Comparison of ENCODE assay signal across 8 cellular contexts in the genomic region with DNA sequence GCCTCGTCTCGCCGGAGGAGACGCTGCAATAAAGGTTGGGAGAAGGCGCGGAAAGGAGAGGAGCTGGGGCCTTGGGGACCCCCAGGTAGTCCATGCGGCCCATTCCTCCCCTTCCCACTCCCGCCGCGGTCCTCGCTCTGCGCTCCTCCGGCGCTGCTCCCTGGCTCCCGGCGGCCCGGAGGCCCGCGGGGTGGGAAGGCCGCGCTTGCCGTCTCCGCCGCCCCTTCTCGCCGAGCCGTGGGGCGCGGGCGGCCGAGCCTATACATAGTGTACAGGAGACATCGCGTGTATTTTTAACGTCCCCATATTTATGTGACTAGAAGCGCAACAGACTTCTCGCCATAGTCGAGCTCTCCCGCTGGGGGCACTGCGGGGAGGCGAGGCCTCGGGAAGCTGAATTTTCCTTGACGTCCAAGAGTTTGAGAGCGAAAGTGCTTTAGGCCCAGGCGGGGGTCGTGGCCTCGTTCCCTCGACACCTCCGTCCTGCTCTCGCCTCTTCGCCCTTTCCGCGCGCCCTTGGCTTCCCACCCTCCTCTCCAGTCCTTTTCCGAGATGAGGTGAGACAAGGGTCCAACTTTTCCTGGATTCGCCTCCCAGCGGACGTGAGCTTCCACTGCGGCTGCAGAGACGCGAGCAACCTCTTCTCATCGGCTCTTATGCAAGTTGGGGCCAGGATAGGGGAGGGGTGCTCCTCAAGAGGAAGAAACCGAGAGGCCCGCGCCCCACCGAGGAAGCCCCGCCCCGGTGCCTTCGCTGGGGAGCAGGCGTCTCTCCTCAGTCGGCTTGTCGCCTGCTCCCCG. TPM values are rescaled to one million over a fixed set of nuclear protein-coding genes. Genes with fewer than 3 reads are reported as not detected.
DNase-seq lines count a peak whose midpoint lies in the region; ATAC-seq and TF ChIP-seq lines count a peak whose summit lies in the region.

No MANE protein-coding gene starts in this region.

- no peak overlapping the region for H3K27ac ChIP-seq in ovary

- H3K27me3 ChIP-seq in ovary: no peaks in the 10 kb centered on the region

- TF ChIP-seq CTCF in WI38 (IDR thresholded peaks at IDR 0.05; ENCODE audit: low read depth, low read length): peak; percentile 42
- TF ChIP-seq CTCF in ovary (IDR thresholded peaks at IDR 0.05): peak in 1 of 3 donors; percentile 6

- H3K4me1 ChIP-seq in ES-I3 (ENCODE audit: insufficient read depth, low read length) (no peaks in the 10 kb centered on the region), ovary (ENCODE audit: insufficient read depth) (peaks cover 5% of the 10 kb centered on the region)

- ATAC-seq in GM18861 (IDR thresholded peaks at IDR 0.05; ENCODE audit: unreplicated experiment): no peak
- no peak for ATAC-seq in GM21529 (IDR thresholded peaks at IDR 0.05; ENCODE audit: unreplicated experiment)
- no peak for ATAC-seq in GM18873 (IDR thresholded peaks at IDR 0.05; ENCODE audit: low FRiP score, unreplicated experiment)
- no peak for ATAC-seq in GM21515 (IDR thresholded peaks at IDR 0.05; ENCODE audit: unreplicated experiment)

- H3K36me3 ChIP-seq in ES-I3 (ENCODE audit: insufficient read depth, low read length): peaks cover 11% of the 10 kb centered on the region
- H3K36me3 ChIP-seq in ovary: no peaks in the 10 kb centered on the region

- no peak for TF ChIP-seq POLR2A in ovary (IDR thresholded peaks at IDR 0.05)

- TF ChIP-seq EP300 in ovary (IDR thresholded peaks at IDR 0.05): no peak

- peak overlapping the region; percentile 27; the same call in 1 of the 2 replicates for H3K9ac ChIP-seq in ES-I3 (ENCODE audit: low read depth, low read length)

- H3K4me3 ChIP-seq in WI38 (ENCODE audit: low read depth, low read length) (peak overlapping the region; percentile 21; the same call in 1 of the 2 replicates), ovary (no peak overlapping the region)

- 3 to 6% (median 4%) methylated on average over 66 to 72 of the region's 72 CpGs for WGBS in ovary, 3 donors

- intact Hi-C loops in ovary (cut with DNase I): no loop called here

- no peaks in the 10 kb centered on the region for H3K9me3 ChIP-seq in ES-I3 (ENCODE audit: control insufficient read depth, insufficient read depth, low read length)
- H3K9me3 ChIP-seq in ovary: no peaks in the 10 kb centered on the region

- DNase-seq in germinal center (ENCODE audit: low spot score): peak; percentile 38
- DNase-seq in ovary: peak in 3 of 5 donors; percentile 27 to 44 (median 41)

RNA-seq across cellular contexts. Expression of a gene that starts 29.0 kb away (rescaled TPM):
- total RNA-seq in ovary: 1 to 10 TPM in 5 of 7 donors, not detected in 2; 1.1 to 2.1 (median 1.3) TPM
- 1 to 10 TPM; 2.2 to 3.8 TPM for polyA plus RNA-seq in ovary

RNA-seq across cellular contexts. Expression of a gene that starts 31.7 kb away (rescaled TPM):
- 10 to 100 TPM; 27.6 to 51.1 (median 37.4) TPM for total RNA-seq in ovary
- polyA plus RNA-seq in ovary: 10 to 100 TPM; 27.9 to 35.6 TPM

RNA-seq across cellular contexts. Expression of a gene that starts 49.3 kb away (rescaled TPM):
- 1 to 10 TPM in 2 of 7 donors, under 1 TPM in 5; 0.10 to 1.7 (median 0.28) TPM for total RNA-seq in ovary
- under 1 TPM; 0.16 to 0.25 TPM for polyA plus RNA-seq in ovary
